22 cellular contexts compared by ENCODE assay signal in the genomic region with DNA sequence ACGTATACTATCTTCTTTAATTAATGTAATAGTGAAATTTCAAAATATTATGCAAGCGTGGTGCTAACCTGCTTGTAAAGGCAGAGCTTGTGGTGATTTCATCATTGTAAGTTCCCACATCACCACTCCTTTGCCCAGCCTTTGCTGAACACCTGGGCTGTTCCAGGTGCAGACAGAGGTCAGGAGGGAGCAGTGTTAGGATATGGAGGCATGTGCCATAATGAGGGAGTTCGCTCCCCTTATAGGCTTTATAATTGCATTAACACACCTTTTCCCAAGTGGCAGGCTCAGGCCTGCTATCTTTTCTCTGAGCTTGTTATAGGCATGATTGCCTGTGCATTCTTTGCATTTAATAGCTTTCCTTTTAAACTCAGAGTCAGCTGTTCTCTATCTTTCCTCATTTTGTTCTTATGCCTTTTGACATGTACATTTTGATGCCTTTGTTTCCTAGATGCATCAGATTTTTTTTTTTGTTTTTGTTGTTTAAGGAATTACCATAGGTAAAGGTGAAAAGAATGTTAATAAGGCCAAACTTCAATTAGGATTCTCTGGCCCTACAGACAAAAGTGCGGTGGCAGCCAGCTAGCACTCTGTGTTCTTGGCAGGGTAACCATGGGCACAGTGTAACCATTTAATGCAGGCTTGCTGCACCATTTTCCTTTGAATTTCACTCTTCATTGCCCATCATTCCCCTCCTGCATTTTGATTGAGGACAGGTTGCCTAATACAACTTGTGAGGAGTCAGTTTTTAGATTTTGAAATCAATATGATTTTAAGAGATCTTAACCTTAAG. TPM values are rescaled to one million over a fixed set of nuclear protein-coding genes. Genes with fewer than 3 reads are reported as not detected.
A peak's percentile ranks its signal among the peaks of the same experiment; 100 is the strongest.
DNase-seq lines count a peak whose midpoint lies in the region; ATAC-seq and TF ChIP-seq lines count a peak whose summit lies in the region.
"Had no signal": no experiment of that assay in that cellular context is flagged by ENCODE, and none has a peak within 500 bp of the region (broad histone marks: within the 10 kb centered on the region; RNA-seq: fewer than 3 reads in every experiment).

No MANE protein-coding gene starts in this region.

- H3K4me1 ChIP-seq in GM23338 (ENCODE audit: insufficient read depth), result peaks cover 22% of the 10 kb centered on the region
- H3K4me1 ChIP-seq in mucosa of descending colon (ENCODE audit: low read depth), result no peaks in the 10 kb centered on the region
- H3K4me1 ChIP-seq: SJSA1 had no signal

- no peak overlapping the region for H3K27ac Mint-ChIP-seq in GM23338
- no peak overlapping the region for H3K27ac Mint-ChIP-seq in activated T-helper 1 cell treated with anti-CD3 and anti-CD28 coated beads, Interleukin-12 subunit alpha, Interleukin-12 subunit beta, Interleukin-2, Interleukin-4 antibody, amounts not matched to agents 30 ng/mL and 10 ng/mL and 1 ng/mL, durations not matched to agents 14 hours and 24 hours and 36 hours
- H3K27ac Mint-ChIP-seq: activated naive CD8-positive, alpha-beta T cell treated with anti-CD3 and anti-CD28 coated beads for 36 hours; CD4-positive, alpha-beta T cell; H9; IgD-negative memory B cell; progenitor cell of endocrine pancreas had no signal

- DNase-seq in GM23338 (ENCODE audit: low spot score), result no peak
- DNase-seq in NCI-H146 (lab: John Stamatoyannopoulos, UW), result peak; percentile 38
- DNase-seq in dorsolateral prefrontal cortex, result peak in 3 of 10 donors; percentile 33 to 49 (median 38)
- no peak for DNase-seq in mucosa of descending colon
- no peak for DNase-seq in activated T-helper 1 cell treated with anti-CD3 and anti-CD28 coated beads, Interleukin-12 subunit alpha, Interleukin-12 subunit beta, Interleukin-2, Interleukin-4 antibody, amounts not matched to agents 30 ng/mL and 10 ng/mL and 1 ng/mL, durations not matched to agents 14 hours and 24 hours and 36 hours (ENCODE audit: low spot score)
- DNase-seq in coronary artery (ENCODE audit: low spot score), result no peak
- DNase-seq: activated CD4-positive, alpha-beta T cell treated with anti-CD3 and anti-CD28 coated beads, Interleukin-2, amount 50 U/mL, for 1 hour; activated naive CD8-positive, alpha-beta T cell treated with anti-CD3 and anti-CD28 coated beads for 36 hours; CD4-positive, alpha-beta T cell; cortex of kidney; DMS 273 treated with DMSO at 0.1 percent for 48 hours; H9; heart right ventricle; NCI-H1436; NCI-H2227 treated with DMSO at 0.1 percent for 48 hours; PC-9; T-helper 1 cell had no signal

- H3K27me3 Mint-ChIP-seq in GM23338 (ENCODE audit: insufficient read depth, low read depth, poor library complexity), result peaks cover 6% of the 10 kb centered on the region
- H3K27me3 Mint-ChIP-seq in activated T-helper 1 cell treated with anti-CD3 and anti-CD28 coated beads, Interleukin-12 subunit alpha, Interleukin-12 subunit beta, Interleukin-2, Interleukin-4 antibody, amounts not matched to agents 30 ng/mL and 10 ng/mL and 1 ng/mL, durations not matched to agents 14 hours and 24 hours and 36 hours (ENCODE audit: insufficient read depth), result no peaks in the 10 kb centered on the region
- H3K27me3 Mint-ChIP-seq: activated naive CD8-positive, alpha-beta T cell treated with anti-CD3 and anti-CD28 coated beads for 36 hours; CD4-positive, alpha-beta T cell; IgD-negative memory B cell; progenitor cell of endocrine pancreas had no signal

- no peak overlapping the region for H3K27ac ChIP-seq in GM23338 (ENCODE audit: low read depth)
- peak overlapping the region in 33 of 59 donors; percentile 2 to 80 (median 44) for H3K27ac ChIP-seq in dorsolateral prefrontal cortex
- H3K27ac ChIP-seq in coronary artery, result no peak overlapping the region
- H3K27ac ChIP-seq: heart right ventricle, PC-9, SJSA1 had no signal

- H2AFZ ChIP-seq in GM23338, result no peak overlapping the region
- H2AFZ ChIP-seq: PC-9 had no signal

- H3F3A ChIP-seq in GM23338 (replicated peaks; ENCODE audit: low read depth), result no peaks in the 10 kb centered on the region

- H3K79me2 ChIP-seq in GM23338 (replicated peaks; ENCODE audit: insufficient read depth), result no peaks in the 10 kb centered on the region

- no peaks in the 10 kb centered on the region for H4K20me1 ChIP-seq in GM23338 (replicated peaks; ENCODE audit: insufficient read depth)

- no peaks in the 10 kb centered on the region for H3K9me3 ChIP-seq in mucosa of descending colon
- H3K9me3 ChIP-seq: heart right ventricle, SJSA1 had no signal

- H3K4me3 ChIP-seq in GM23338 (no peak overlapping the region), dorsolateral prefrontal cortex (no peak overlapping the region), mucosa of descending colon (no peak overlapping the region), coronary artery (no peak overlapping the region)
- H3K4me3 ChIP-seq: heart right ventricle, PC-9, SJSA1 had no signal

- H3K9me2 ChIP-seq in GM23338 (ENCODE audit: insufficient read depth), result no peaks in the 10 kb centered on the region

- no peak overlapping the region for H3K4me3 Mint-ChIP-seq in GM23338
- H3K4me3 Mint-ChIP-seq in activated T-helper 1 cell treated with anti-CD3 and anti-CD28 coated beads, Interleukin-12 subunit alpha, Interleukin-12 subunit beta, Interleukin-2, Interleukin-4 antibody, amounts not matched to agents 30 ng/mL and 10 ng/mL and 1 ng/mL, durations not matched to agents 14 hours and 24 hours and 36 hours, result no peak overlapping the region
- H3K4me3 Mint-ChIP-seq: activated naive CD8-positive, alpha-beta T cell treated with anti-CD3 and anti-CD28 coated beads for 36 hours; CD4-positive, alpha-beta T cell; H9; IgD-negative memory B cell; neural crest cell had no signal

- H3K4me1 Mint-ChIP-seq in GM23338, result peaks cover 17% of the 10 kb centered on the region
- no peaks in the 10 kb centered on the region for H3K4me1 Mint-ChIP-seq in activated T-helper 1 cell treated with anti-CD3 and anti-CD28 coated beads, Interleukin-12 subunit alpha, Interleukin-12 subunit beta, Interleukin-2, Interleukin-4 antibody, amounts not matched to agents 30 ng/mL and 10 ng/mL and 1 ng/mL, durations not matched to agents 14 hours and 24 hours and 36 hours (ENCODE audit: low read depth)
- H3K4me1 Mint-ChIP-seq: activated naive CD8-positive, alpha-beta T cell treated with anti-CD3 and anti-CD28 coated beads for 36 hours; IgD-negative memory B cell had no signal

- intact Hi-C loops in dorsolateral prefrontal cortex (cut with DNase I) (no loop called here), mucosa of descending colon (cut with DNase I, micrococcal nuclease) (no loop called here)
- intact Hi-C loops in activated T-helper 1 cell treated with anti-CD3 and anti-CD28 coated beads, Interleukin-12 subunit alpha, Interleukin-12 subunit beta, Interleukin-2, Interleukin-4 antibody, amounts not matched to agents 30 ng/mL and 10 ng/mL and 1 ng/mL, durations not matched to agents 14 hours and 24 hours and 36 hours (cut with micrococcal nuclease), result no loop called here

- no peaks in the 10 kb centered on the region for H3K36me3 Mint-ChIP-seq in GM23338 (ENCODE audit: low read depth)
- H3K36me3 Mint-ChIP-seq in activated T-helper 1 cell treated with anti-CD3 and anti-CD28 coated beads, Interleukin-12 subunit alpha, Interleukin-12 subunit beta, Interleukin-2, Interleukin-4 antibody, amounts not matched to agents 30 ng/mL and 10 ng/mL and 1 ng/mL, durations not matched to agents 14 hours and 24 hours and 36 hours (ENCODE audit: low read depth), result no peaks in the 10 kb centered on the region

- H3K9me3 Mint-ChIP-seq in GM23338, result no peaks in the 10 kb centered on the region
- H3K9me3 Mint-ChIP-seq in activated T-helper 1 cell treated with anti-CD3 and anti-CD28 coated beads, Interleukin-12 subunit alpha, Interleukin-12 subunit beta, Interleukin-2, Interleukin-4 antibody, amounts not matched to agents 30 ng/mL and 10 ng/mL and 1 ng/mL, durations not matched to agents 14 hours and 24 hours and 36 hours, result no peaks in the 10 kb centered on the region
- H3K9me3 Mint-ChIP-seq: activated naive CD8-positive, alpha-beta T cell treated with anti-CD3 and anti-CD28 coated beads for 36 hours; CD4-positive, alpha-beta T cell; H9; IgD-negative memory B cell; neural crest cell had no signal

- no peaks in the 10 kb centered on the region for H3K27me3 ChIP-seq in GM23338 (ENCODE audit: insufficient read depth)
- H3K27me3 ChIP-seq in dorsolateral prefrontal cortex, result no peaks in the 10 kb centered on the region
- H3K27me3 ChIP-seq: heart right ventricle, SJSA1 had no signal

- H3K36me3 ChIP-seq in GM23338 (ENCODE audit: insufficient read depth) (no peaks in the 10 kb centered on the region), mucosa of descending colon (ENCODE audit: low read depth) (no peaks in the 10 kb centered on the region)
- H3K36me3 ChIP-seq: SJSA1 had no signal

- no peak overlapping the region; the same call in 1 of the 2 replicates for H3K4me2 ChIP-seq in GM23338
- H3K4me2 ChIP-seq: PC-9 had no signal

- ATAC-seq in GM23338 (peak; percentile 21), mucosa of descending colon (peak; percentile 26), GM21390 (IDR thresholded peaks at IDR 0.05; ENCODE audit: unreplicated experiment) (no peak)

- TF ChIP-seq CTCF in GM23338 (conservative IDR thresholded peaks at IDR 0.05; ENCODE audit: low read depth in 2 of 2) (no peak), dorsolateral prefrontal cortex (IDR thresholded peaks at IDR 0.05 in 54 of 56, conservative IDR thresholded peaks at IDR 0.05 in 2 of 56; ENCODE audit: low read depth in 1 of 56, partially characterized antibody in 56 of 56) (no peak), mucosa of descending colon (IDR thresholded peaks at IDR 0.05) (no peak), coronary artery (IDR thresholded peaks at IDR 0.05) (no peak)

TF ChIP-seq in GM23338, 12 proteins besides CTCF, POLR2A, EP300 and RAD21 (continues in another document):
- no peak for TF ChIP-seq NANOG (IDR thresholded peaks at IDR 0.05; ENCODE audit: borderline replicate concordance)
- no peak for TF ChIP-seq EZH2phosphoT487 (IDR thresholded peaks at IDR 0.05; ENCODE audit: unreplicated experiment)
- no peak for TF ChIP-seq STAT1 (IDR thresholded peaks at IDR 0.05; ENCODE audit: unreplicated experiment)

RNA-seq across cellular contexts. Expression of a gene that starts 12.6 kb away (rescaled TPM):
- 1.2 and 2.8 TPM in 2 replicates for total RNA-seq in GM23338 (2014; rRNA removed; shearing (Covaris generic))
- polyA plus RNA-seq in GM23338 (2016; fragmentation: Nextera tagmentation; extraction: Ambion mirVana), result 2.4 TPM in 2 replicates
- total RNA-seq in dorsolateral prefrontal cortex, result 10 to 100 TPM; 12.3 to 58.6 (median 25.0) TPM
- 10 to 100 TPM in 2 of 3 donors, 1 to 10 TPM in 1; 8.1 to 12.5 (median 12.1) TPM for total RNA-seq in mucosa of descending colon
- 6.4 and 6.9 TPM in 2 replicates for total RNA-seq in activated T-helper 1 cell treated with anti-CD3 and anti-CD28 coated beads, Interleukin-12 subunit alpha, Interleukin-12 subunit beta, Interleukin-2, Interleukin-4 antibody, amounts not matched to agents 30 ng/mL and 10 ng/mL and 1 ng/mL, durations not matched to agents 14 hours and 24 hours and 36 hours

RNA-seq across cellular contexts. Expression of a gene that starts 36.9 kb away (rescaled TPM):
- 239 and 262 TPM in 2 replicates for total RNA-seq in GM23338 (2014; rRNA removed; shearing (Covaris generic))
- 127 and 151 TPM in 2 replicates for polyA plus RNA-seq in GM23338 (2016; fragmentation: Nextera tagmentation; extraction: Ambion mirVana)
- total RNA-seq in dorsolateral prefrontal cortex (100 to 1,000 TPM in 102 of 120 experiments, 10 to 100 TPM in 18; 81.5 to 144 (median 114) TPM), mucosa of descending colon (100 to 1,000 TPM in 2 of 3 donors, 10 to 100 TPM in 1; 88.8 to 112 (median 101) TPM)
- total RNA-seq in activated T-helper 1 cell treated with anti-CD3 and anti-CD28 coated beads, Interleukin-12 subunit alpha, Interleukin-12 subunit beta, Interleukin-2, Interleukin-4 antibody, amounts not matched to agents 30 ng/mL and 10 ng/mL and 1 ng/mL, durations not matched to agents 14 hours and 24 hours and 36 hours, result 346 and 355 TPM in 2 replicates

Comparison
In these comparisons a context has a peak if more than half of its experiments do, and no peak if none do; other contexts are left out.
1. H3K27ac ChIP-seq: peak in dorsolateral prefrontal cortex (33 of 59); none in GM23338 (single experiment) and coronary artery (0 of 2).